In the genomic region with DNA sequence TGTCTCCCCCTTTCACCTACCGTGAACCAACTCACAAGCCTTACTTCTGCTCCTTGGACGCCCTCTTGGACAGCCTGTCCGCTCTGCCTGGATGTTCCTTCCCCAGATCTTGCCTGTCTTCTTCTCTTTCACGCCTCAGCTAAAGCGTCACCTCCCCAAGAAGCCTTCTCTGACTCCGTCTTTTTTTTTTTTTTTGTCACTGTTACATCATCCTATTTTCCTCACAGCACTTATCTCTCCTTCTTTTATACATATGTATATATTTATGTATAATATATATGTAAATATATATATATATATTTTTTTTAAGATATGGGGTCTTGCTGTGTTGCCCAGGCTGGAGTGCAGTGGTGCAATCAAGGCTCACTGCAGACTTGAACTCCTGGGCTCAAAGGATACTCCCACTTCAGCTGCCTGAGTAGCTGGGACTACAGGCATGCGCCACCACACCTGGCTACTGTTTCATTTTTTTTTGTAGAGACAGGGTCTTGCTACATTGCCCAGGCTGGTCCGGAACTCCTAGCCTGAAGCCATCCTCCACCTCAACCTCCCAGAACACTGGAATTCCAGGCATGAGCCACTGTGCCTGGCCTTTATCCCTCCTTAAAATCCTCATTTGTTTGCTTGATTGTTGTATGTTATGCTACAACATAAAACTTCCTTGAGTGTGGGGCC, we compare ENCODE assay signal across 11 cellular contexts. TPM values are rescaled to one million over a fixed set of nuclear protein-coding genes. Genes with fewer than 3 reads are reported as not detected.
DNase-seq lines count a peak whose midpoint lies in the region; ATAC-seq and TF ChIP-seq lines count a peak whose summit lies in the region.
"Had no signal": no experiment of that assay in that cellular context is flagged by ENCODE, and none has a peak within 500 bp of the region (broad histone marks: within the 10 kb centered on the region; RNA-seq: fewer than 3 reads in every experiment).

No MANE protein-coding gene starts in this region.

- H3K4me3 ChIP-seq in left ventricle myocardium inferior (no peak overlapping the region), lower lobe of right lung (peak overlapping the region; percentile 9), upper lobe of left lung (peak overlapping the region in 1 of 4 donors; percentile 11), SJCRH30 (no peak overlapping the region), body of pancreas (no peak overlapping the region)

- H3K9me3 ChIP-seq in left ventricle myocardium inferior (replicated peaks) (no peaks in the 10 kb centered on the region), lower lobe of right lung (no peaks in the 10 kb centered on the region), upper lobe of left lung (no peaks in the 10 kb centered on the region), SJCRH30 (replicated peaks) (no peaks in the 10 kb centered on the region), body of pancreas (no peaks in the 10 kb centered on the region)
- H3K9me3 ChIP-seq: adrenal gland had no signal

- H3K27ac ChIP-seq in left ventricle myocardium inferior (replicated peaks): peak overlapping the region; percentile 87
- H3K27ac ChIP-seq in lower lobe of right lung: peak overlapping the region; percentile 89
- peak overlapping the region; percentile 79 to 94 (median 84) for H3K27ac ChIP-seq in upper lobe of left lung
- no peak overlapping the region for H3K27ac ChIP-seq in SJCRH30
- peak overlapping the region in 1 of 4 donors; percentile 47 for H3K27ac ChIP-seq in body of pancreas
- H3K27ac ChIP-seq: epithelial cell of prostate had no signal

- H3K9me3 Mint-ChIP-seq in activated naive CD4-positive, alpha-beta T cell treated with anti-CD3 and anti-CD28 coated beads, Interleukin-2, amount 50 U/mL, for 72 hours: no peaks in the 10 kb centered on the region

- no peak for DNase-seq in left ventricle myocardium inferior
- DNase-seq in Right ventricle myocardium superior: no peak
- no peak for DNase-seq in activated naive CD4-positive, alpha-beta T cell treated with anti-CD3 and anti-CD28 coated beads, Interleukin-2, amount 50 U/mL, for 72 hours (ENCODE audit: low spot score in 2 of 2)
- no peak for DNase-seq in lower lobe of right lung
- DNase-seq in upper lobe of left lung: no peak
- no peak for DNase-seq in SJCRH30
- DNase-seq in body of pancreas: no peak
- no peak for DNase-seq in GOT3 (lab: John Stamatoyannopoulos, UW)
- DNase-seq: NCI-H2171 had no signal

- no peak for TF ChIP-seq POLR2A in upper lobe of left lung (IDR thresholded peaks at IDR 0.05)
- TF ChIP-seq POLR2A in body of pancreas (IDR thresholded peaks at IDR 0.05): no peak

- H3K27ac Mint-ChIP-seq in activated naive CD4-positive, alpha-beta T cell treated with anti-CD3 and anti-CD28 coated beads, Interleukin-2, amount 50 U/mL, for 72 hours: peak overlapping the region; percentile 81 to 91

- ATAC-seq in Right ventricle myocardium superior (ENCODE audit: poor library complexity): no peak
- peak in 1 of 2 donors; percentile 10 for ATAC-seq in activated naive CD4-positive, alpha-beta T cell treated with anti-CD3 and anti-CD28 coated beads, Interleukin-2, amount 50 U/mL, for 72 hours
- no peak for ATAC-seq in lower lobe of right lung
- ATAC-seq in upper lobe of left lung (ENCODE audit: low FRiP score in 2 of 2): no peak
- no peak for ATAC-seq in body of pancreas

- TF ChIP-seq CTCF in left ventricle myocardium inferior (IDR thresholded peaks at IDR 0.05; ENCODE audit: borderline replicate concordance) (no peak), lower lobe of right lung (IDR thresholded peaks at IDR 0.05) (no peak), upper lobe of left lung (IDR thresholded peaks at IDR 0.05) (no peak), body of pancreas (IDR thresholded peaks at IDR 0.05) (no peak)

- intact Hi-C loops in left ventricle myocardium inferior (cut with micrococcal nuclease) (no loop called here), Right ventricle myocardium superior (cut with DNase I) (no loop called here), lower lobe of right lung (cut with DNase I) (no loop called here), body of pancreas (cut with DNase I) (no loop called here)

- H3K4me1 ChIP-seq in left ventricle myocardium inferior (peaks cover 26% of the 10 kb centered on the region), lower lobe of right lung (peaks cover 44% of the 10 kb centered on the region), upper lobe of left lung (peaks cover 24 to 33% (median 28%) of the 10 kb centered on the region in 4 donors), SJCRH30 (peaks cover 38% of the 10 kb centered on the region), body of pancreas (peaks cover 7% of the 10 kb centered on the region)
- H3K4me1 ChIP-seq: adrenal gland had no signal

- H3K36me3 ChIP-seq in left ventricle myocardium inferior (no peaks in the 10 kb centered on the region), lower lobe of right lung (no peaks in the 10 kb centered on the region), upper lobe of left lung (no peaks in the 10 kb centered on the region), SJCRH30 (no peaks in the 10 kb centered on the region), body of pancreas (replicated peaks in 1 of 2; ENCODE audit: insufficient read depth in 1 of 2, low read depth in 2 of 2) (no peaks in the 10 kb centered on the region)
- H3K36me3 ChIP-seq: adrenal gland had no signal

- no peak for TF ChIP-seq EP300 in upper lobe of left lung (IDR thresholded peaks at IDR 0.05)

- H3K27me3 ChIP-seq in left ventricle myocardium inferior (ENCODE audit: low read depth) (no peaks in the 10 kb centered on the region), lower lobe of right lung (ENCODE audit: low read depth) (no peaks in the 10 kb centered on the region), upper lobe of left lung (no peaks in the 10 kb centered on the region), SJCRH30 (no peaks in the 10 kb centered on the region), body of pancreas (no peaks in the 10 kb centered on the region)
- H3K27me3 ChIP-seq: adrenal gland had no signal

- WGBS in upper lobe of left lung, 2 donors: 72 to 77% methylated on average over 8 of the region's 8 CpGs
- WGBS in body of pancreas, 2 donors: 79 to 85% methylated on average over 8 of the region's 8 CpGs

- H3K36me3 Mint-ChIP-seq in activated naive CD4-positive, alpha-beta T cell treated with anti-CD3 and anti-CD28 coated beads, Interleukin-2, amount 50 U/mL, for 72 hours: peaks cover 0 to 30% of the 10 kb centered on the region in 2 donors

RNA-seq across cellular contexts. Expression of a gene that starts 16.5 kb away (rescaled TPM):
- 95.0 TPM for total RNA-seq in left ventricle myocardium inferior
- 87.9 TPM for total RNA-seq in Right ventricle myocardium superior
- 10 to 100 TPM; 21.6 to 38.1 TPM for total RNA-seq in activated naive CD4-positive, alpha-beta T cell treated with anti-CD3 and anti-CD28 coated beads, Interleukin-2, amount 50 U/mL, for 72 hours
- total RNA-seq in lower lobe of right lung: 43.7 TPM
- 10 to 100 TPM; 35.6 to 61.3 (median 47.0) TPM for total RNA-seq in upper lobe of left lung
- 12.8 and 15.8 TPM in 2 replicates for total RNA-seq in SJCRH30 (2014; rRNA removed; shearing (Covaris generic))
- total RNA-seq in body of pancreas: 10 to 100 TPM; 32.2 to 40.5 TPM
